ENCODE assay signal across 8 cellular contexts in the genomic region with DNA sequence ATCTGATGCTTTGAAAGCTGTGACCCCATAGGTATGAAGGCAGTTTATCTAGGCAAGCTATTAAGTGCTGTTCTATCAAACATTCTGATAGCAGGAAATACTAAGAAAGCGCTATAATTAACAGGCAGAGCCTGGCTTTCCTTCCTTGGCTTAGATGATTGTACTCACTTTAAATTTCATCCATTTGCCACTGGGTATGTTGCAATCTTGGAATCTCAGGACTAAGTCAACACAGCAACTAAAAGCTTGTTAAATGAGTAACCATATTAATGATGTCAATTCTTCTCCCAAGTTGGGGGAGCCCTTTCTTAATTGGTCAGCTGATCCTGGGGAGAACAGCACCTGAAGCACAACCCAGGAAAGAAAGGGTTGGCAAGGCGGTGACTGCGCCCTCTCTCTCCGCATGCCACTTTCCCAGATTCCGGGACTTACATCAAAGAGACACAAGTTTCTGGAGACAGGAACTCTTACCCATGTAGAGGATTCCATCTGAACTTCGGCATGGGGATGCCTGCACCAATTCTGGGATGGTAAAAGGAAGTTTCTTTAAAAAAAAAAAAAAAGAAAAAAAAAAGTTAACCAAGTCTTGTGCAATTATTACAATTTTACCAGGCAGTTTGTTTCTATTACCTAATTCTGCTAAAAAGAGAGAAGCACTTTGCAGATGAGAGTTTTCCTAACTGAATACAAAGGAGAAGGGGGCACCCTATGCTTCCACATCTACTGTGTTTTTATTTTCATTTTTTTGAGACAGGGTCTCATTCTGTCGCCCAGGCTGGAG. TPM values are rescaled to one million over a fixed set of nuclear protein-coding genes. Genes with fewer than 3 reads are reported as not detected.
A peak's percentile ranks its signal among the peaks of the same experiment; 100 is the strongest.
DNase-seq lines count a peak whose midpoint lies in the region; ATAC-seq lines count a peak whose summit lies in the region.

No MANE protein-coding gene starts in this region.

- peak overlapping the region in 1 of 10 donors; percentile 68 for H3K27ac Mint-ChIP-seq in naive thymus-derived CD8-positive, alpha-beta T cell

- no peak overlapping the region for H3K9ac ChIP-seq in mucosa of rectum (ENCODE audit: low read depth in 1 of 2, low read length in 2 of 2)

- peaks cover 23 to 34% of the 10 kb centered on the region in 2 donors for H3K36me3 ChIP-seq in mucosa of rectum (ENCODE audit: control insufficient read depth in 2 of 2, insufficient read depth in 2 of 2, low read length in 2 of 2)
- H3K36me3 ChIP-seq in HAP-1 (replicated peaks): peaks cover 10% of the 10 kb centered on the region

- peaks cover 0 to 39% (median 3%) of the 10 kb centered on the region in 4 donors for H3K4me1 Mint-ChIP-seq in naive thymus-derived CD8-positive, alpha-beta T cell

- H3K4me1 ChIP-seq in mucosa of rectum (ENCODE audit: control insufficient read depth in 2 of 2, insufficient read depth in 2 of 2, low read length in 2 of 2) (peaks cover 4 to 5% of the 10 kb centered on the region in 2 donors), HAP-1 (peaks cover 10% of the 10 kb centered on the region)

- H3K27ac ChIP-seq in mucosa of rectum (ENCODE audit: low read depth in 2 of 2, low read length in 2 of 2): peak overlapping the region; percentile 48 to 52

- no peak overlapping the region for H3K4me3 ChIP-seq in mucosa of rectum (ENCODE audit: low read length in 2 of 2)
- H3K4me3 ChIP-seq in HAP-1: no peak overlapping the region

- no peaks in the 10 kb centered on the region for H3K27me3 Mint-ChIP-seq in naive thymus-derived CD8-positive, alpha-beta T cell

- DNase-seq in Caki2 (ENCODE audit: low read depth) (peak; percentile 54), astrocyte of the hippocampus (ENCODE audit: low read depth, low spot score) (peak; percentile 36), HAP-1 (ENCODE audit: low spot score in 2 of 2) (no peak), HUDEP-2 (lab: John Stamatoyannopoulos, UW; ENCODE audit: unreplicated experiment in 76 of 76) (no peak)
- DNase-seq in naive thymus-derived CD8-positive, alpha-beta T cell: no peak
- DNase-seq in activated CD4-positive, alpha-beta T cell treated with anti-CD3 and anti-CD28 coated beads for 4 hours: no peak

- in situ Hi-C loops in Caki2 (cut with HindIII; ENCODE audit: low pct_unique_long_range_greater_than_20kb, low sequenced_read_pairs) (no loop called here), HAP-1 (cut with MboI; ENCODE audit: low sequenced_read_pairs) (no loop called here)

- ATAC-seq in HG03196 (IDR thresholded peaks at IDR 0.05; ENCODE audit: unreplicated experiment): peak; percentile 23
- no peak for ATAC-seq in naive thymus-derived CD8-positive, alpha-beta T cell

- H3K4me3 Mint-ChIP-seq in naive thymus-derived CD8-positive, alpha-beta T cell: no peak overlapping the region

- H3K27me3 ChIP-seq in mucosa of rectum (ENCODE audit: control insufficient read depth in 2 of 2, insufficient read depth in 2 of 2, low read length in 2 of 2): no peaks in the 10 kb centered on the region
- no peaks in the 10 kb centered on the region for H3K27me3 ChIP-seq in HAP-1 (ENCODE audit: low read depth)

- POLR2A ChIA-PET in naive thymus-derived CD8-positive, alpha-beta T cell (lab: Charles Lee): no interaction called here

- peaks cover 3 to 12% (median 8%) of the 10 kb centered on the region in 9 donors for H3K9me3 Mint-ChIP-seq in naive thymus-derived CD8-positive, alpha-beta T cell

- H3K9me3 ChIP-seq in mucosa of rectum (ENCODE audit: control insufficient read depth in 2 of 2, low read length in 2 of 2) (no peaks in the 10 kb centered on the region), HAP-1 (no peaks in the 10 kb centered on the region)

- H3K36me3 Mint-ChIP-seq in naive thymus-derived CD8-positive, alpha-beta T cell: peaks cover 22 to 58% (median 47%) of the 10 kb centered on the region in 3 donors

RNA-seq across cellular contexts. Expression of a gene that starts 54.5 kb away (rescaled TPM):
- total RNA-seq in Caki2 (2014; rRNA removed; shearing (Covaris generic); ENCODE audit: low replicate concordance): not detected in 2 replicates
- 10 to 100 TPM; 89.2 to 89.3 TPM for total RNA-seq in naive thymus-derived CD8-positive, alpha-beta T cell
- 100 to 1,000 TPM; 218 to 306 (median 289) TPM for polyA plus RNA-seq in naive thymus-derived CD8-positive, alpha-beta T cell

RNA-seq across cellular contexts. Expression of a gene that starts 55.0 kb away (rescaled TPM):
- 0.46 and 1.2 TPM in 2 replicates for total RNA-seq in Caki2 (2014; rRNA removed; shearing (Covaris generic); ENCODE audit: low replicate concordance)
- 10 to 100 TPM; 23.6 to 24.0 TPM for total RNA-seq in naive thymus-derived CD8-positive, alpha-beta T cell
- 10 to 100 TPM in 2 of 3 donors, 1 to 10 TPM in 1; 9.3 to 21.2 (median 11.5) TPM for polyA plus RNA-seq in naive thymus-derived CD8-positive, alpha-beta T cell

Comparison
In these comparisons a context has a peak if more than half of its experiments do, and no peak if none do; other contexts are left out.
1. DNase-seq: peak in Caki2 (single experiment) and astrocyte of the hippocampus (single experiment); none in HAP-1 (0 of 2), naive thymus-derived CD8-positive, alpha-beta T cell (0 of 10), HUDEP-2 (0 of 76) and activated CD4-positive, alpha-beta T cell treated with anti-CD3 and anti-CD28 coated beads for 4 hours (0 of 2).
2. RNA of a gene that starts 54.5 kb away (total RNA-seq): 89.2 to 89.3 TPM in naive thymus-derived CD8-positive, alpha-beta T cell; not detected in Caki2; every median in the first group is over 10 times any median in the second.
3. RNA of a gene that starts 55.0 kb away (total RNA-seq): 23.6 to 24.0 TPM in naive thymus-derived CD8-positive, alpha-beta T cell; 0.46 to 1.2 TPM in Caki2; every median in the first group is over 10 times any median in the second.